ENCODE assay signal across 1 cellular context in genomic region chr7:97872025-97872669, GRCh38.
TF ChIP-seq lines count a peak whose summit lies in the region.

A gene with protein sequence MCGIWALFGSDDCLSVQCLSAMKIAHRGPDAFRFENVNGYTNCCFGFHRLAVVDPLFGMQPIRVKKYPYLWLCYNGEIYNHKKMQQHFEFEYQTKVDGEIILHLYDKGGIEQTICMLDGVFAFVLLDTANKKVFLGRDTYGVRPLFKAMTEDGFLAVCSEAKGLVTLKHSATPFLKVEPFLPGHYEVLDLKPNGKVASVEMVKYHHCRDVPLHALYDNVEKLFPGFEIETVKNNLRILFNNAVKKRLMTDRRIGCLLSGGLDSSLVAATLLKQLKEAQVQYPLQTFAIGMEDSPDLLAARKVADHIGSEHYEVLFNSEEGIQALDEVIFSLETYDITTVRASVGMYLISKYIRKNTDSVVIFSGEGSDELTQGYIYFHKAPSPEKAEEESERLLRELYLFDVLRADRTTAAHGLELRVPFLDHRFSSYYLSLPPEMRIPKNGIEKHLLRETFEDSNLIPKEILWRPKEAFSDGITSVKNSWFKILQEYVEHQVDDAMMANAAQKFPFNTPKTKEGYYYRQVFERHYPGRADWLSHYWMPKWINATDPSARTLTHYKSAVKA (minus strand): TSS chr7:97872408. CDS start chr7:97869156, 3,252 bp downstream.

TF ChIP-seq in HEK293, 187 proteins besides CTCF, POLR2A, EP300 and RAD21 (continued from another document and continues in another):
- TF ChIP-seq, protein P1, sequence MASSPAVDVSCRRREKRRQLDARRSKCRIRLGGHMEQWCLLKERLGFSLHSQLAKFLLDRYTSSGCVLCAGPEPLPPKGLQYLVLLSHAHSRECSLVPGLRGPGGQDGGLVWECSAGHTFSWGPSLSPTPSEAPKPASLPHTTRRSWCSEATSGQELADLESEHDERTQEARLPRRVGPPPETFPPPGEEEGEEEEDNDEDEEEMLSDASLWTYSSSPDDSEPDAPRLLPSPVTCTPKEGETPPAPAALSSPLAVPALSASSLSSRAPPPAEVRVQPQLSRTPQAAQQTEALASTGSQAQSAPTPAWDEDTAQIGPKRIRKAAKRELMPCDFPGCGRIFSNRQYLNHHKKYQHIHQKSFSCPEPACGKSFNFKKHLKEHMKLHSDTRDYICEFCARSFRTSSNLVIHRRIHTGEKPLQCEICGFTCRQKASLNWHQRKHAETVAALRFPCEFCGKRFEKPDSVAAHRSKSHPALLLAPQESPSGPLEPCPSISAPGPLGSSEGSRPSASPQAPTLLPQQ (tag by site-specific recombination; IDR thresholded peaks at IDR 0.05) = peak; percentile 87
- TF ChIP-seq ZNF416 (tag by site-specific recombination; IDR thresholded peaks at IDR 0.05) (no peak), ZNF488 (tag by site-specific recombination; IDR thresholded peaks at IDR 0.05) (no peak), ZNF2 (tag by site-specific recombination; IDR thresholded peaks at IDR 0.05) (peak; percentile 94), ZNF600 (tag by site-specific recombination; IDR thresholded peaks at IDR 0.05) (peak; percentile 99), ZNF529 (tag by site-specific recombination; IDR thresholded peaks at IDR 0.05; ENCODE audit: insufficient replicate concordance) (no peak), ZNF202 (tag by site-specific recombination; IDR thresholded peaks at IDR 0.05; ENCODE audit: borderline replicate concordance) (no peak), ZSCAN23 (tag by site-specific recombination; IDR thresholded peaks at IDR 0.05) (no peak), ZNF175 (tag by site-specific recombination; IDR thresholded peaks at IDR 0.05) (no peak), ZNF341 (tag by site-specific recombination; IDR thresholded peaks at IDR 0.05; ENCODE audit: low read depth) (peak; percentile 67), PBX3 (CRISPR knock-in tag; IDR thresholded peaks at IDR 0.05) (no peak; the same call in 1 of the 2 replicates), ZNF747 (tag by site-specific recombination; IDR thresholded peaks at IDR 0.05) (no peak), ZNF394 (tag by site-specific recombination; IDR thresholded peaks at IDR 0.05; ENCODE audit: borderline replicate concordance) (peak; percentile 72; the same call in 1 of the 2 replicates), GLIS2 (tag by site-specific recombination; IDR thresholded peaks at IDR 0.05) (peak; percentile 59), WT1 (tag by site-specific recombination; IDR thresholded peaks at IDR 0.05) (no peak), ZNF664 (tag by site-specific recombination; IDR thresholded peaks at IDR 0.05) (no peak), ZFP41 (tag by site-specific recombination; IDR thresholded peaks at IDR 0.05; ENCODE audit: borderline replicate concordance) (no peak), ZNF670 (tag by site-specific recombination; IDR thresholded peaks at IDR 0.05; ENCODE audit: low read depth) (no peak), ZNF274 (IDR thresholded peaks at IDR 0.05; ENCODE audit: low read length) (no peak), ZNF274 (tag by site-specific recombination; IDR thresholded peaks at IDR 0.05; ENCODE audit: borderline replicate concordance) (no peak), SCRT1 (tag by site-specific recombination; IDR thresholded peaks at IDR 0.05; ENCODE audit: borderline replicate concordance) (no peak), ZNF398 (tag by site-specific recombination; IDR thresholded peaks at IDR 0.05) (no peak), BCL6B (tag by site-specific recombination; IDR thresholded peaks at IDR 0.05) (no peak), ZNF518A (tag by site-specific recombination; conservative IDR thresholded peaks at IDR 0.05; ENCODE audit: low read depth) (no peak), SP2 (tag by site-specific recombination; IDR thresholded peaks at IDR 0.05) (peak; percentile 79), ZBTB10 (tag by site-specific recombination; IDR thresholded peaks at IDR 0.05) (peak; percentile 83), ZNF223 (tag by site-specific recombination; IDR thresholded peaks at IDR 0.05) (no peak), SETDB1 (IDR thresholded peaks at IDR 0.05; ENCODE audit: insufficient read length, low read length) (no peak), ZNF266 (tag by site-specific recombination; IDR thresholded peaks at IDR 0.05; ENCODE audit: low read depth) (no peak), ZNF704 (tag by site-specific recombination; IDR thresholded peaks at IDR 0.05) (no peak), EGR2 (tag by site-specific recombination; IDR thresholded peaks at IDR 0.05; ENCODE audit: low read depth) (no peak), PRDM1 (tag by site-specific recombination; IDR thresholded peaks at IDR 0.05) (no peak)
- TF ChIP-seq, protein P2, sequence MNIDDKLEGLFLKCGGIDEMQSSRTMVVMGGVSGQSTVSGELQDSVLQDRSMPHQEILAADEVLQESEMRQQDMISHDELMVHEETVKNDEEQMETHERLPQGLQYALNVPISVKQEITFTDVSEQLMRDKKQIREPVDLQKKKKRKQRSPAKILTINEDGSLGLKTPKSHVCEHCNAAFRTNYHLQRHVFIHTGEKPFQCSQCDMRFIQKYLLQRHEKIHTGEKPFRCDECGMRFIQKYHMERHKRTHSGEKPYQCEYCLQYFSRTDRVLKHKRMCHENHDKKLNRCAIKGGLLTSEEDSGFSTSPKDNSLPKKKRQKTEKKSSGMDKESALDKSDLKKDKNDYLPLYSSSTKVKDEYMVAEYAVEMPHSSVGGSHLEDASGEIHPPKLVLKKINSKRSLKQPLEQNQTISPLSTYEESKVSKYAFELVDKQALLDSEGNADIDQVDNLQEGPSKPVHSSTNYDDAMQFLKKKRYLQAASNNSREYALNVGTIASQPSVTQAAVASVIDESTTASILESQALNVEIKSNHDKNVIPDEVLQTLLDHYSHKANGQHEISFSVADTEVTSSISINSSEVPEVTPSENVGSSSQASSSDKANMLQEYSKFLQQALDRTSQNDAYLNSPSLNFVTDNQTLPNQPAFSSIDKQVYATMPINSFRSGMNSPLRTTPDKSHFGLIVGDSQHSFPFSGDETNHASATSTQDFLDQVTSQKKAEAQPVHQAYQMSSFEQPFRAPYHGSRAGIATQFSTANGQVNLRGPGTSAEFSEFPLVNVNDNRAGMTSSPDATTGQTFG (tag by site-specific recombination; IDR thresholded peaks at IDR 0.05; ENCODE audit: borderline replicate concordance) = no peak
- TF ChIP-seq, protein P3, sequence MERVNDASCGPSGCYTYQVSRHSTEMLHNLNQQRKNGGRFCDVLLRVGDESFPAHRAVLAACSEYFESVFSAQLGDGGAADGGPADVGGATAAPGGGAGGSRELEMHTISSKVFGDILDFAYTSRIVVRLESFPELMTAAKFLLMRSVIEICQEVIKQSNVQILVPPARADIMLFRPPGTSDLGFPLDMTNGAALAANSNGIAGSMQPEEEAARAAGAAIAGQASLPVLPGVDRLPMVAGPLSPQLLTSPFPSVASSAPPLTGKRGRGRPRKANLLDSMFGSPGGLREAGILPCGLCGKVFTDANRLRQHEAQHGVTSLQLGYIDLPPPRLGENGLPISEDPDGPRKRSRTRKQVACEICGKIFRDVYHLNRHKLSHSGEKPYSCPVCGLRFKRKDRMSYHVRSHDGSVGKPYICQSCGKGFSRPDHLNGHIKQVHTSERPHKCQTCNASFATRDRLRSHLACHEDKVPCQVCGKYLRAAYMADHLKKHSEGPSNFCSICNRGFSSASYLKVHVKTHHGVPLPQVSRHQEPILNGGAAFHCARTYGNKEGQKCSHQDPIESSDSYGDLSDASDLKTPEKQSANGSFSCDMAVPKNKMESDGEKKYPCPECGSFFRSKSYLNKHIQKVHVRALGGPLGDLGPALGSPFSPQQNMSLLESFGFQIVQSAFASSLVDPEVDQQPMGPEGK (tag by site-specific recombination; IDR thresholded peaks at IDR 0.05) = 0 out of 2 replicates have a peak, but pooled peaks have one; percentile 52
